Comparison of ENCODE assay signal across 11 cellular contexts in the genomic region with DNA sequence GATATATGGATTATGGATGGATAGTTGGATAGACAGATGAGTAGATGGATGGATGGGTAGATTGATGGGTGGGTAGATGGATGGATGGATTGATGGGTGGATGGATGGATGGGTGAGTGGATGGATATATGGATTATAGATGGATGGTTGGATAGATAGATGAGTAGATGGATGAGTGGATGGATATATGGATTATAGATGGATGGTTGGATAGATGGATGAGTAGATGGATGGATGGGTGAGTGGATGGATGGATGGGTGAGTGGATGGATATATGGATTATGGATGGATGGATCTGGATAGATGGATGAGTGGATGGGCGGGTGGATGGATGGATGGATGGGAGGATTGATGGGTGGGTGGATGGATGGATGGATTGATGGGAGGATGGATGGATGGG. TPM values are rescaled to one million over a fixed set of nuclear protein-coding genes. Genes with fewer than 3 reads are reported as not detected.
"Had no signal": no experiment of that assay in that cellular context is flagged by ENCODE, and none has a peak within 500 bp of the region (broad histone marks: within the 10 kb centered on the region; RNA-seq: fewer than 3 reads in every experiment).

No MANE protein-coding gene starts in this region.

- DNase-seq: GM23248, GOT3, H7, H9, HCEC 1CT, HFFc6 had no signal

- H3K4me3 ChIP-seq: GM23248, GM23338, HAP-1 had no signal

- FAIRE-seq: H1, H54 had no signal

- H3K9ac ChIP-seq: GM23248 had no signal

- H3K9me3 ChIP-seq: HAP-1 had no signal

- H3K27ac ChIP-seq: GM23248 had no signal

- H2AFZ ChIP-seq: GM23248, GM23338 had no signal

- H3K36me3 ChIP-seq: HAP-1 had no signal

- H3K4me2 ChIP-seq: GM23338 had no signal

- ATAC-seq: GM23338, HCT116 had no signal

RNA-seq across cellular contexts. Expression of gene SEMA6B, which starts 43.4 kb away (rescaled TPM):
- total RNA-seq: GM23248 had no signal
- polyA plus RNA-seq: GM23248 had no signal
